Comparison of ENCODE assay signal across 8 cellular contexts in the genomic region with DNA sequence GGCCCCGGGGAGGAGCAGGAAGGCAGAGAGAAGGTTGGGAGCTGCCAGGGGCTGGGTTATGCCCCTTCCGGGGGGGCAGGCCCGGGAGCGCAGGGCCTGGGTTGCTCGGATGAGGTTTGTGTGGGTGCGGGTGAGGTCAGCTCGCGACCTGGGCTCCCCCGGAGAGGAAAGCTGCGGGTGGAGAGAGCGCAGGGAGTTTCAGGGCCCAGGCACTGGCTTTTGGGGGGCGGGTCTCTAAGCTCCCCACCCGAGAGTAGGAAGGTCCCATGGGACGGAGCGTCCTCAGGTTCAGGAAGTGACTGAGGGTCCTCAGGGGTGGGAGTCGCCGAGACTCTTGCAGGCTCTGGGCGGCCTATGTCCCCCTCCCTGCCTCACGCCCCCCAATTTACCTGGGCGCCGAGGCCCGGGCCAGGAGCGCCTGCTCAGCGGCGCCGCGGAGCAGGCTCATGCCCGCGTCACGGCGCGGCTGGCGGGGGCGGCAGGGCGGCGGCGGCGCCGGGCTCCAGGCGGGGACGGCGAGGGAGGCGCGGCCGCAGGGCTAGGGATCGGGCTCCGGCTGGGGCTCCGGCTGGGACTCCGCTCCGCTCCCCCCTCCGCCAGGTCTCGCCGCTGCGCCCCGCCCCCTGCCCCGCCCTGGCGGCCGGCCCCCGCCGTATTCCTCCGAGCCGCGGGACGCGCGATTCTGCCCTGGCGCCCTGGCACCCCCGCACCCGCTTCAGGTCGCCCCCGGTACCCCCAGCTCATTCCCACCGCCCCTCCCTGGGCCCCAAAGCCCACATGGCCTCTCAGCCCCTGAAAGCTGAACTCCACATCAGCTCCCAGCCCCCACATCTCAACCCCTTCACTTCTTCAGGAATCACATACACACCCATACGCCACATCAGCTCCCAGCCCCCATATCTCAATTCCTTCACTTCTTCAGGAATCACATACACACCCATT. TPM values are rescaled to one million over a fixed set of nuclear protein-coding genes. Genes with fewer than 3 reads are reported as not detected.
DNase-seq lines count a peak whose midpoint lies in the region; ATAC-seq lines count a peak whose summit lies in the region.

A gene (minus strand): TSS at position 578 of the 942 bp plus-strand sequence. CDS start 6,986 bp downstream, outside the sequence.

- H3K9me3 Mint-ChIP-seq in activated CD8-positive, alpha-beta T cell treated with anti-CD3 and anti-CD28 coated beads, Interleukin-2, amount 10 ng/mL, durations not matched to agents 7 days and 5 days (ENCODE audit: insufficient read depth): no peaks in the 10 kb centered on the region

- peak; percentile 89 for ATAC-seq in HG02973 (IDR thresholded peaks at IDR 0.05; ENCODE audit: unreplicated experiment)
- peak; percentile 99 for ATAC-seq in activated CD8-positive, alpha-beta T cell treated with anti-CD3 and anti-CD28 coated beads, Interleukin-2, amount 10 ng/mL, durations not matched to agents 7 days and 5 days

- H3K4me1 Mint-ChIP-seq in activated CD8-positive, alpha-beta T cell treated with anti-CD3 and anti-CD28 coated beads, Interleukin-2, amount 10 ng/mL, durations not matched to agents 7 days and 5 days (ENCODE audit: low read depth): peaks cover 19% of the 10 kb centered on the region

- whole genome bisulfite sequencing in ectodermal cell, 2 experiments: 2% methylated on average over 71 to 73 of the region's 73 CpGs

- no peak within 1 kb of the TSS for H3K27ac ChIP-seq in ectodermal cell (ENCODE audit: insufficient read depth, low read depth, low read length, poor library complexity, severe bottlenecking)

- CTCF ChIA-PET in activated CD8-positive, alpha-beta T cell treated with anti-CD3 and anti-CD28 coated beads, Interleukin-2, amount 10 ng/mL, durations not matched to agents 7 days and 5 days (lab: Charles Lee): interaction anchor here (0.6 to 6.5 kb wide), 9 partner anchors 11 to 812 kb away, joined by 3 to 43 read pairs (median 9); a partner anchor contains a TSS

- DNase-seq in SHP77 (lab: John Stamatoyannopoulos, UW) (peak; percentile 33 to 68), SHP77 treated with DMSO at 0.1 percent for 48 hours (lab: John Stamatoyannopoulos, UW) (no peak), NCI-H460 (ENCODE audit: extremely low read depth, low read depth) (peak; percentile 61), lung microvascular endothelial cell (ENCODE audit: low read depth in 2 of 2) (peak; percentile 54 to 64)
- DNase-seq in activated CD8-positive, alpha-beta T cell treated with anti-CD3 and anti-CD28 coated beads, Interleukin-2, amount 10 ng/mL, durations not matched to agents 7 days and 5 days: peak; percentile 82
- peak; percentile 64 to 80 (median 71) for DNase-seq in stimulated activated CD4-positive, alpha-beta T cell treated with anti-CD3 and anti-CD28 coated beads, TNF-alpha, amount 100 ng/mL, for 4 hours (ENCODE audit: low read depth in 3 of 3)

- H3K4me3 ChIP-seq in ectodermal cell (ENCODE audit: insufficient read depth, low read depth, low read length): peak within 1 kb of the TSS; percentile 61

- peak within 1 kb of the TSS; percentile 76 for H3K4me3 Mint-ChIP-seq in activated CD8-positive, alpha-beta T cell treated with anti-CD3 and anti-CD28 coated beads, Interleukin-2, amount 10 ng/mL, durations not matched to agents 7 days and 5 days

- POLR2A ChIA-PET in activated CD8-positive, alpha-beta T cell treated with anti-CD3 and anti-CD28 coated beads, Interleukin-2, amount 10 ng/mL, durations not matched to agents 7 days and 5 days (lab: Charles Lee): interaction anchor here (0.9 to 3.3 kb wide), 8 partner anchors 12 to 51 kb away, joined by 3 to 12 read pairs (median 5); a partner anchor contains a TSS

- H3K27me3 ChIP-seq in ectodermal cell (ENCODE audit: control insufficient read depth, insufficient read depth, low read length, poor library complexity, severe bottlenecking): peaks cover 11% of the 10 kb centered on the region

- H3K4me1 ChIP-seq in ectodermal cell (ENCODE audit: control insufficient read depth, insufficient read depth, low read length): peaks cover 13% of the 10 kb centered on the region

- H3K9me3 ChIP-seq in ectodermal cell (ENCODE audit: control insufficient read depth, low read length): no peaks in the 10 kb centered on the region

- H3K36me3 Mint-ChIP-seq in activated CD8-positive, alpha-beta T cell treated with anti-CD3 and anti-CD28 coated beads, Interleukin-2, amount 10 ng/mL, durations not matched to agents 7 days and 5 days (ENCODE audit: low read depth): no peaks in the 10 kb centered on the region

- peak within 1 kb of the TSS; percentile 76 for H3K27ac Mint-ChIP-seq in activated CD8-positive, alpha-beta T cell treated with anti-CD3 and anti-CD28 coated beads, Interleukin-2, amount 10 ng/mL, durations not matched to agents 7 days and 5 days

- peaks cover 5% of the 10 kb centered on the region for H3K27me3 Mint-ChIP-seq in activated CD8-positive, alpha-beta T cell treated with anti-CD3 and anti-CD28 coated beads, Interleukin-2, amount 10 ng/mL, durations not matched to agents 7 days and 5 days (ENCODE audit: low read depth)

- no peaks in the 10 kb centered on the region for H3K36me3 ChIP-seq in ectodermal cell (ENCODE audit: control insufficient read depth, insufficient read depth, low read length)

RNA-seq across cellular contexts. Expression of the gene that starts here (rescaled TPM):
- 8.7 and 9.6 TPM in 2 replicates for total RNA-seq in NCI-H460 (2014; rRNA removed; shearing (Covaris generic))
- polyA plus RNA-seq in NCI-H460 (2014; cell fraction: nucleus; rRNA removed): 34.5 and 37.4 TPM in 2 replicates
- 1 to 10 TPM; 4.8 to 6.4 TPM for total RNA-seq in activated CD8-positive, alpha-beta T cell treated with anti-CD3 and anti-CD28 coated beads, Interleukin-2, amount 10 ng/mL, durations not matched to agents 7 days and 5 days
- 20.9 TPM for polyA plus RNA-seq in ectodermal cell (2013, experiment 1 of 4)
- polyA plus RNA-seq in ectodermal cell (2013, experiment 2 of 4): 17.0 TPM
- 20.0 TPM for polyA plus RNA-seq in ectodermal cell (2013, experiment 3 of 4)
- polyA plus RNA-seq in ectodermal cell (2013, experiment 4 of 4): 16.5 TPM
- total RNA-seq in lung microvascular endothelial cell: 13.9 and 15.0 TPM in 2 replicates
